In genomic region chr15:31870336-31871158, GRCh38 we compare ENCODE assay signal across 1 cellular context.
TF ChIP-seq lines count a peak whose summit lies in the region.

Gene OTUD7A, minus strand, starts transcription at chr15:31870673.

TF ChIP-seq in HepG2, 621 proteins besides CTCF, POLR2A, EP300 and RAD21 (continued from another document and continues in another):
- peak; percentile 91 for TF ChIP-seq ZBTB14 (CRISPR knock-in tag; IDR thresholded peaks at IDR 0.05)
- no peak for TF ChIP-seq ZNF530 (CRISPR knock-in tag; IDR thresholded peaks at IDR 0.05; ENCODE audit: low read depth)
- TF ChIP-seq RFXANK (CRISPR knock-in tag; IDR thresholded peaks at IDR 0.05), result no peak
- no peak for TF ChIP-seq HDAC6 (IDR thresholded peaks at IDR 0.05; ENCODE audit: low read depth, low read length)
- no peak for TF ChIP-seq SNAI1 (CRISPR knock-in tag; IDR thresholded peaks at IDR 0.05; ENCODE audit: borderline replicate concordance)
- TF ChIP-seq RNF2 (conservative IDR thresholded peaks at IDR 0.05; ENCODE audit: low read depth), result 0 out of 2 replicates have a peak, but pooled peaks have one; percentile 41
- TF ChIP-seq BCL3 (CRISPR knock-in tag; IDR thresholded peaks at IDR 0.05), result no peak
- TF ChIP-seq CREB1 (IDR thresholded peaks at IDR 0.05), result peak; percentile 91; the same call in 1 of the 2 replicates
- TF ChIP-seq CREB1 (CRISPR knock-in tag; IDR thresholded peaks at IDR 0.05), result no peak
- no peak for TF ChIP-seq ZNF143 (CRISPR knock-in tag; IDR thresholded peaks at IDR 0.05)
- no peak for TF ChIP-seq ZNF101 (CRISPR knock-in tag; IDR thresholded peaks at IDR 0.05; ENCODE audit: borderline replicate concordance, low read depth)
- TF ChIP-seq LRRFIP1 (CRISPR knock-in tag; conservative IDR thresholded peaks at IDR 0.05), result no peak
- no peak for TF ChIP-seq ZSCAN12 (CRISPR knock-in tag; IDR thresholded peaks at IDR 0.05)
- TF ChIP-seq ZBTB2 (CRISPR knock-in tag; IDR thresholded peaks at IDR 0.05; ENCODE audit: low read depth), result 0 out of 2 replicates have a peak, but pooled peaks have one; percentile 32
- peak; percentile 33; the same call in 1 of the 2 replicates for TF ChIP-seq HOXA3 (CRISPR knock-in tag; IDR thresholded peaks at IDR 0.05)
- TF ChIP-seq TFDP1 (CRISPR knock-in tag; IDR thresholded peaks at IDR 0.05; ENCODE audit: borderline replicate concordance), result peak; percentile 15; the same call in 1 of the 2 replicates
- no peak for TF ChIP-seq ZNF788 (CRISPR knock-in tag; IDR thresholded peaks at IDR 0.05; ENCODE audit: borderline replicate concordance)
- TF ChIP-seq SNRNP70 (IDR thresholded peaks at IDR 0.05; ENCODE audit: low read depth, low read length), result no peak
- TF ChIP-seq ZNF687 (CRISPR knock-in tag; IDR thresholded peaks at IDR 0.05), result 0 out of 2 replicates have a peak, but pooled peaks have one; percentile 38
- TF ChIP-seq ZNF484 (CRISPR knock-in tag; IDR thresholded peaks at IDR 0.05; ENCODE audit: borderline replicate concordance, low read depth), result no peak
- TF ChIP-seq HNRNPLL (IDR thresholded peaks at IDR 0.05; ENCODE audit: low read depth, low read length, poor library complexity, severe bottlenecking), result peak; percentile 66
- TF ChIP-seq FOXA1 (IDR thresholded peaks at IDR 0.05), result no peak
- TF ChIP-seq FOXA1 (CRISPR knock-in tag; IDR thresholded peaks at IDR 0.05), result no peak
- peak; percentile 63 for TF ChIP-seq PHF8 (CRISPR knock-in tag; IDR thresholded peaks at IDR 0.05)
- no peak for TF ChIP-seq ZBTB7A (CRISPR knock-in tag; IDR thresholded peaks at IDR 0.05)
- no peak for TF ChIP-seq E2F1 (CRISPR knock-in tag; IDR thresholded peaks at IDR 0.05)
- no peak for TF ChIP-seq ZFP1 (CRISPR knock-in tag; IDR thresholded peaks at IDR 0.05)
- no peak for TF ChIP-seq CAMTA2 (CRISPR knock-in tag; IDR thresholded peaks at IDR 0.05; ENCODE audit: borderline replicate concordance)
- no peak for TF ChIP-seq ZBED4 (CRISPR knock-in tag; IDR thresholded peaks at IDR 0.05; ENCODE audit: borderline replicate concordance)
- TF ChIP-seq MAZ (IDR thresholded peaks at IDR 0.05; ENCODE audit: borderline replicate concordance, low read depth, low read length), result no peak
- peak; percentile 74 for TF ChIP-seq MAZ (CRISPR knock-in tag; IDR thresholded peaks at IDR 0.05; ENCODE audit: low read depth)
- 0 out of 2 replicates have a peak, but pooled peaks have one; percentile 23 for TF ChIP-seq ZNF329 (CRISPR knock-in tag; IDR thresholded peaks at IDR 0.05; ENCODE audit: low read depth)
- TF ChIP-seq SP5 (CRISPR knock-in tag; IDR thresholded peaks at IDR 0.05; ENCODE audit: borderline replicate concordance, low read depth), result peak; percentile 37; the same call in 1 of the 2 replicates
- TF ChIP-seq ZNF780A (CRISPR knock-in tag; IDR thresholded peaks at IDR 0.05), result peak; percentile 99
- TF ChIP-seq ZNF10 (CRISPR knock-in tag; IDR thresholded peaks at IDR 0.05; ENCODE audit: borderline replicate concordance, low read depth), result no peak
- no peak for TF ChIP-seq ETS1 (CRISPR knock-in tag; IDR thresholded peaks at IDR 0.05)
- no peak for TF ChIP-seq RBAK (CRISPR knock-in tag; IDR thresholded peaks at IDR 0.05)
